1 cellular context compared by ENCODE assay signal in the genomic region with DNA sequence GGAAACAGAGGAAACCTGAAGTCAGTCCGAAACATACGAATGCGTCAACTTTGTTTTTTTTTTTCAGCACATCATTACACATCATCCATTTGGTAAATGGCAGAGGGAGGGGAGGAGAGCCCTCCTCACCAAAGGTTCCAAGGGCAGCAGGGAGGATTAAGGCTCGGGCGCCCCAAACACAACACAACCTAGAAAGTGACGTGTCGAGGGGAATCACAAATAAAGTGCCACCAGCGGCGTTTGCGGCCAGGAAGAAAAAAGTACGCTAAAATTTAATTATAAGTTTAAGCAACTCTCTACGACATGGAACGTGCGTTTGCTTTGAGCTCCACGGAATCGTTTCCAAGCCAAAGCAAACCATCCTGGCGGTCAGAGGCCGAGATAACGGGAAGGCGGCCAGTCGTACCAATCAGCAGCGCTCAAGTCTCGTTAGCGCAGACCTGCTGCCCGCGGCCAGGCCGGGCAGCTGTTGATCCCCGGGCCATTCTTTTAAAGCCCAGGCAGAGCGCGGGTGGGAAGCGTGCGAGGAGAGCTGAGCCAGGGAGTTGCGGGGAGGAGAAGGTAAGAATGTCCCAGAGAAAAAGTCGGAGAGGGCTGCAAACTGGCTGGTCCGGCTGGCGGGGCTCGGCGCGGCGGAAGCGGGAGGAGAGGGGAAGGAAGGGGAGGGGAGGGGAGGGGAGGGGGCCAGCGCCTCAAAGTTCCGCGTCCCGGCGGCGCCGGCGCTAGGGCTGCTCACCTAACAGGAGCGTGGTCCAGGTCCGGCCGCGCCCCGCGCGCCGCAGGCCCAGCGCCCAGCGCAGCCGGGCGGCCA.
TF ChIP-seq lines count a peak whose summit lies in the region.

No MANE protein-coding gene starts in this region.

TF ChIP-seq in IMR-90, 13 proteins besides CTCF, POLR2A, EP300 and RAD21:
- no peak for TF ChIP-seq SMC3 (IDR thresholded peaks at IDR 0.05; ENCODE audit: low read depth, low read length)
- TF ChIP-seq, protein P1, sequence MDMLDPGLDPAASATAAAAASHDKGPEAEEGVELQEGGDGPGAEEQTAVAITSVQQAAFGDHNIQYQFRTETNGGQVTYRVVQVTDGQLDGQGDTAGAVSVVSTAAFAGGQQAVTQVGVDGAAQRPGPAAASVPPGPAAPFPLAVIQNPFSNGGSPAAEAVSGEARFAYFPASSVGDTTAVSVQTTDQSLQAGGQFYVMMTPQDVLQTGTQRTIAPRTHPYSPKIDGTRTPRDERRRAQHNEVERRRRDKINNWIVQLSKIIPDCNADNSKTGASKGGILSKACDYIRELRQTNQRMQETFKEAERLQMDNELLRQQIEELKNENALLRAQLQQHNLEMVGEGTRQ (IDR thresholded peaks at IDR 0.05; ENCODE audit: low read depth, low read length) = no peak
- TF ChIP-seq, protein P2, sequence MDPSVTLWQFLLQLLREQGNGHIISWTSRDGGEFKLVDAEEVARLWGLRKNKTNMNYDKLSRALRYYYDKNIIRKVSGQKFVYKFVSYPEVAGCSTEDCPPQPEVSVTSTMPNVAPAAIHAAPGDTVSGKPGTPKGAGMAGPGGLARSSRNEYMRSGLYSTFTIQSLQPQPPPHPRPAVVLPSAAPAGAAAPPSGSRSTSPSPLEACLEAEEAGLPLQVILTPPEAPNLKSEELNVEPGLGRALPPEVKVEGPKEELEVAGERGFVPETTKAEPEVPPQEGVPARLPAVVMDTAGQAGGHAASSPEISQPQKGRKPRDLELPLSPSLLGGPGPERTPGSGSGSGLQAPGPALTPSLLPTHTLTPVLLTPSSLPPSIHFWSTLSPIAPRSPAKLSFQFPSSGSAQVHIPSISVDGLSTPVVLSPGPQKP (IDR thresholded peaks at IDR 0.05; ENCODE audit: borderline replicate concordance, low read depth, low read length) = no peak
- no peak for TF ChIP-seq CEBPB (IDR thresholded peaks at IDR 0.05; ENCODE audit: low read depth, low read length)
- no peak for TF ChIP-seq MXI1 (IDR thresholded peaks at IDR 0.05; ENCODE audit: borderline replicate concordance, low read depth, low read length)
- TF ChIP-seq MAFK (IDR thresholded peaks at IDR 0.05; ENCODE audit: low read depth, low read length) = no peak
